In the genomic region with DNA sequence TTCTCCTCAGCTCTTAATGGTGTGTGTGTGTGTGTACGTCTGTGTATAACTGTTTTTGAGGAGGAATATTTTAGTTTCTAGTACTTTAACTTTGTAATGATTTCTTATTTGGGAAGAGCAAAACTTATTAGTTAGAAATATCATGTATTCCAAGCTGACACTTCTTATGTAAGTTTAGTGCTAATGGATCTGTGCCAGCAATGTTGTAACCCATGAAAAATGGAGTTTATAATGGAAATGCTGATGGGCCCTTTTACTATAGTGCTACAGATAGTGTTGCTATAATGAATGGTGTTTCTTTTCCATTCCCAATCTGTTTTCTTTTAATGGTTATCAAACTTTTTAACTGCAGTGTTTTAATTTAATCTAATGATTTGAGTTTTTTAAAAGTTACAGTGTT, we compare ENCODE assay signal across 2 cellular contexts.
TF ChIP-seq lines count a peak whose summit lies in the region.

No MANE protein-coding gene starts in this region.

TF ChIP-seq in liver, 16 proteins besides CTCF, POLR2A, EP300 and RAD21 (continued from another document):
- TF ChIP-seq JUND (IDR thresholded peaks at IDR 0.05): no peak

TF ChIP-seq in HepG2, 621 proteins besides CTCF, POLR2A, EP300 and RAD21 (continued from another document):
- TF ChIP-seq, protein P1, sequence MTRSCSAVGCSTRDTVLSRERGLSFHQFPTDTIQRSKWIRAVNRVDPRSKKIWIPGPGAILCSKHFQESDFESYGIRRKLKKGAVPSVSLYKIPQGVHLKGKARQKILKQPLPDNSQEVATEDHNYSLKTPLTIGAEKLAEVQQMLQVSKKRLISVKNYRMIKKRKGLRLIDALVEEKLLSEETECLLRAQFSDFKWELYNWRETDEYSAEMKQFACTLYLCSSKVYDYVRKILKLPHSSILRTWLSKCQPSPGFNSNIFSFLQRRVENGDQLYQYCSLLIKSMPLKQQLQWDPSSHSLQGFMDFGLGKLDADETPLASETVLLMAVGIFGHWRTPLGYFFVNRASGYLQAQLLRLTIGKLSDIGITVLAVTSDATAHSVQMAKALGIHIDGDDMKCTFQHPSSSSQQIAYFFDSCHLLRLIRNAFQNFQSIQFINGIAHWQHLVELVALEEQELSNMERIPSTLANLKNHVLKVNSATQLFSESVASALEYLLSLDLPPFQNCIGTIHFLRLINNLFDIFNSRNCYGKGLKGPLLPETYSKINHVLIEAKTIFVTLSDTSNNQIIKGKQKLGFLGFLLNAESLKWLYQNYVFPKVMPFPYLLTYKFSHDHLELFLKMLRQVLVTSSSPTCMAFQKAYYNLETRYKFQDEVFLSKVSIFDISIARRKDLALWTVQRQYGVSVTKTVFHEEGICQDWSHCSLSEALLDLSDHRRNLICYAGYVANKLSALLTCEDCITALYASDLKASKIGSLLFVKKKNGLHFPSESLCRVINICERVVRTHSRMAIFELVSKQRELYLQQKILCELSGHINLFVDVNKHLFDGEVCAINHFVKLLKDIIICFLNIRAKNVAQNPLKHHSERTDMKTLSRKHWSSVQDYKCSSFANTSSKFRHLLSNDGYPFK (CRISPR knock-in tag; IDR thresholded peaks at IDR 0.05; ENCODE audit: borderline replicate concordance): no peak
- TF ChIP-seq HNF1B (CRISPR knock-in tag; IDR thresholded peaks at IDR 0.05) (no peak), ZNF569 (CRISPR knock-in tag; IDR thresholded peaks at IDR 0.05; ENCODE audit: borderline replicate concordance) (no peak), NFYB (CRISPR knock-in tag; IDR thresholded peaks at IDR 0.05) (no peak), HMG20B (CRISPR knock-in tag; conservative IDR thresholded peaks at IDR 0.05) (no peak), ZNF547 (CRISPR knock-in tag; IDR thresholded peaks at IDR 0.05) (no peak), SOX6 (IDR thresholded peaks at IDR 0.05) (no peak), SOX6 (CRISPR knock-in tag; IDR thresholded peaks at IDR 0.05) (no peak), PHF5A (CRISPR knock-in tag; IDR thresholded peaks at IDR 0.05; ENCODE audit: low read depth, unreplicated experiment) (no peak), SRSF4 (IDR thresholded peaks at IDR 0.05; ENCODE audit: low read depth, low read length, poor library complexity, severe bottlenecking) (no peak), RAD51 (IDR thresholded peaks at IDR 0.05; ENCODE audit: borderline replicate concordance) (no peak), POLR2AphosphoS2 (IDR thresholded peaks at IDR 0.05; ENCODE audit: low read depth, low read length) (no peak), ZNF670 (CRISPR knock-in tag; IDR thresholded peaks at IDR 0.05; ENCODE audit: borderline replicate concordance) (no peak), ZBED4 (CRISPR knock-in tag; IDR thresholded peaks at IDR 0.05; ENCODE audit: borderline replicate concordance) (no peak), HNF4G (IDR thresholded peaks at IDR 0.05; ENCODE audit: borderline replicate concordance, low read depth, low read length) (no peak), HNF4G (CRISPR knock-in tag; IDR thresholded peaks at IDR 0.05; ENCODE audit: borderline replicate concordance, low read depth) (no peak)
